1 cellular context compared by ENCODE assay signal in genomic region chr7:129649128-129649690, GRCh38.
TF ChIP-seq lines count a peak whose summit lies in the region.

No MANE protein-coding gene starts in this region.

TF ChIP-seq in H1, 55 proteins besides CTCF, POLR2A, EP300 and RAD21 (continued from another document):
- TF ChIP-seq KDM4A (IDR thresholded peaks at IDR 0.05; ENCODE audit: low read depth, low read length, severe bottlenecking) (no peak), TEAD4 (IDR thresholded peaks at IDR 0.05; ENCODE audit: low read depth, low read length) (no peak), RBBP5 (IDR thresholded peaks at IDR 0.05; ENCODE audit: borderline replicate concordance, low read depth, low read length) (no peak), POU5F1 (IDR thresholded peaks at IDR 0.05; ENCODE audit: low read depth, low read length) (no peak), SIN3A (conservative IDR thresholded peaks at IDR 0.05 in 1 of 2, IDR thresholded peaks at IDR 0.05 in 1 of 2; ENCODE audit: low read depth in 1 of 2, low read length in 2 of 2) (no peak), ASH2L (IDR thresholded peaks at IDR 0.05; ENCODE audit: low read length) (no peak), CEBPB (IDR thresholded peaks at IDR 0.05; ENCODE audit: low read depth, low read length) (no peak), SP1 (IDR thresholded peaks at IDR 0.05; ENCODE audit: low read depth, low read length) (no peak), CBX8 (IDR thresholded peaks at IDR 0.05; ENCODE audit: borderline replicate concordance, low read depth, low read length) (no peak)
